8 cellular contexts compared by ENCODE assay signal in the genomic region with DNA sequence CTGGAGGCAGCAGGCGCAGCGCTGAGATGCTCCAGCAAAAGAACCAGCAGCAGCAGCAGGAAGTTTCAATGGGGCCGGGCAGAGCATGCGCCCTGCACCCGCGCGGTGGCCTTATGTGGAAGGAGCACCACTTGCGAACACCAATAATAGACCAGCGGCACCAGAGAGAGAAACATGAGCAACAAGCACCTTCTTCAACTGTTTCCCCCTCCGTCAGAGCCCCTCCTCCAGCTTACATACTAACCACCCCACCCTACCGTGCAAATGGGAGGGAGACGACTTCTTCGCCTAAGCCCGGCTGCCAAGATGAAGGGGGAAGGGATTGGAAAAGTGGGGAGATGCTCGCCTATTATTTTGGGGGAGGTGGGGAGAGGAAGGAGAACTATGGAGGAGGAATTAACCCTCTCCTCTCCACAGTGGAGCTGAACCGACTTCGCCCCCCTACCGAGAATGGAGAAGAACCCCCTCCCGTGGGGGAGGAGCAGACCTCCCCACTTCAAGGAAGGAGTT. TPM values are rescaled to one million over a fixed set of nuclear protein-coding genes. Genes with fewer than 3 reads are reported as not detected.
DNase-seq lines count a peak whose midpoint lies in the region; ATAC-seq and TF ChIP-seq lines count a peak whose summit lies in the region.

No MANE protein-coding gene starts in this region.

- POLR2A ChIA-PET in PC-9 (lab: Charles Lee; ENCODE audit: unreplicated experiment), result interaction anchor here (0.6 to 0.7 kb wide), 3 partner anchors 59 to 800 kb away, joined by 3 to 8 read pairs (median 4); no protein-coding TSS in a partner anchor

- 0% methylated on average over 19 of the region's 19 CpGs for WGBS in esophagus muscularis mucosa

- H3K4me1 Mint-ChIP-seq in activated T-cell treated with anti-CD3 and anti-CD28 coated beads, Interleukin-2, amount 50 U/mL, for 4 hours (ENCODE audit: low read depth), result peaks cover 46% of the 10 kb centered on the region

- H3K4me1 ChIP-seq in PC-9 (replicated peaks; ENCODE audit: insufficient read depth) (peaks cover 38% of the 10 kb centered on the region), esophagus muscularis mucosa (peaks cover 57 to 64% (median 63%) of the 10 kb centered on the region in 4 donors), muscle layer of duodenum (ENCODE audit: control insufficient read depth in 1 of 2, insufficient read depth in 2 of 2, low read length in 2 of 2) (peaks cover 4 to 42% of the 10 kb centered on the region in 2 donors)

- H2AFZ ChIP-seq in PC-9, result peak overlapping the region; percentile 95

- H3K79me2 ChIP-seq in PC-9 (ENCODE audit: low read depth), result peaks cover 59% of the 10 kb centered on the region

- no peak for TF ChIP-seq EP300 in esophagus muscularis mucosa (IDR thresholded peaks at IDR 0.05)

- TF ChIP-seq POLR2A in esophagus muscularis mucosa (IDR thresholded peaks at IDR 0.05; ENCODE audit: low read depth), result no peak

- H3K36me3 Mint-ChIP-seq in activated T-cell treated with anti-CD3 and anti-CD28 coated beads, Interleukin-2, amount 50 U/mL, for 4 hours (ENCODE audit: insufficient read depth), result peaks cover 7% of the 10 kb centered on the region

- H3K4me2 ChIP-seq in PC-9, result peak overlapping the region; percentile 99

- no peak for TF ChIP-seq CTCF in PC-9 (conservative IDR thresholded peaks at IDR 0.05)
- peak in 2 of 3 experiments; percentile 28 to 44 for TF ChIP-seq CTCF in esophagus muscularis mucosa (IDR thresholded peaks at IDR 0.05)

- DNase-seq in DMS53 (lab: John Stamatoyannopoulos, UW) (peak; percentile 97), KG1 (lab: John Stamatoyannopoulos, UW) (peak; percentile 86), PC-9 (peak; percentile 84 to 85), esophagus muscularis mucosa (ENCODE audit: extremely low spot score) (peak; percentile 96)
- peak; percentile 77 for DNase-seq in activated T-cell treated with anti-CD3 and anti-CD28 coated beads, Interleukin-2, amount 50 U/mL, for 4 hours
- DNase-seq in stimulated activated CD8-positive, alpha-beta memory T cell treated with anti-CD3 and anti-CD28 coated beads, Interleukin-7, amount 100 ng/mL, for 1 hour (ENCODE audit: low read depth in 2 of 2), result peak; percentile 65 to 71

- H3K9me3 ChIP-seq in PC-9 (ENCODE audit: insufficient read depth, low read depth), result peaks cover 12% of the 10 kb centered on the region; the same call in 1 of the 2 replicates
- H3K9me3 ChIP-seq in esophagus muscularis mucosa, result peaks cover 0 to 5% (median 0%) of the 10 kb centered on the region in 4 donors
- peaks cover 2 to 4% of the 10 kb centered on the region in 2 donors for H3K9me3 ChIP-seq in muscle layer of duodenum (ENCODE audit: control insufficient read depth in 1 of 2, low read length in 2 of 2)

- H3K4me3 ChIP-seq in PC-9 (peak overlapping the region; percentile 89), esophagus muscularis mucosa (peak overlapping the region; percentile 87 to 100 (median 98)), muscle layer of duodenum (ENCODE audit: low read depth in 1 of 2, low read length in 2 of 2) (peak overlapping the region; percentile 99)

- peak; percentile 58 for ATAC-seq in GM21723 (IDR thresholded peaks at IDR 0.05; ENCODE audit: unreplicated experiment)
- peak; percentile 65 to 69 for ATAC-seq in activated T-cell treated with anti-CD3 and anti-CD28 coated beads, Interleukin-2, amount 50 U/mL, for 4 hours

- no TSS peak for BruUV-seq in PC-9 (replicated peaks; lab: Mats Ljungman, UMichigan)

- peak overlapping the region; percentile 55 for H3K27ac ChIP-seq in PC-9
- peak overlapping the region; percentile 94 to 99 (median 98) for H3K27ac ChIP-seq in esophagus muscularis mucosa (replicated peaks in 1 of 4)
- H3K27ac ChIP-seq in muscle layer of duodenum (ENCODE audit: low read length), result peak overlapping the region; percentile 94

- peaks cover 46% of the 10 kb centered on the region for H4K20me1 ChIP-seq in PC-9 (ENCODE audit: insufficient read depth)

- H3K9me2 ChIP-seq in PC-9 (ENCODE audit: insufficient read depth), result no peaks in the 10 kb centered on the region

- peaks cover 4% of the 10 kb centered on the region for H3K9me3 Mint-ChIP-seq in activated T-cell treated with anti-CD3 and anti-CD28 coated beads, Interleukin-2, amount 50 U/mL, for 4 hours

- no peaks in the 10 kb centered on the region for H3K27me3 Mint-ChIP-seq in activated T-cell treated with anti-CD3 and anti-CD28 coated beads, Interleukin-2, amount 50 U/mL, for 4 hours (ENCODE audit: low read depth)

- H3F3A ChIP-seq in PC-9 (ENCODE audit: insufficient read depth, low read depth), result peaks cover 14% of the 10 kb centered on the region

- peak overlapping the region; percentile 100 for H3K4me3 Mint-ChIP-seq in activated T-cell treated with anti-CD3 and anti-CD28 coated beads, Interleukin-2, amount 50 U/mL, for 4 hours

- H3K27me3 ChIP-seq in PC-9 (ENCODE audit: insufficient read depth, low read depth) (no peaks in the 10 kb centered on the region), esophagus muscularis mucosa (no peaks in the 10 kb centered on the region), muscle layer of duodenum (ENCODE audit: low read depth, low read length) (no peaks in the 10 kb centered on the region)

- CTCF ChIA-PET in PC-9 (lab: Charles Lee), result interaction anchor here (0.6 to 1.5 kb wide), 2 partner anchors 13 to 176 kb away, joined by 3 to 5 read pairs; no protein-coding TSS in a partner anchor

- intact Hi-C loops in PC-9 (cut with micrococcal nuclease; ENCODE audit: unreplicated experiment), result no loop called here
- intact Hi-C loops in esophagus muscularis mucosa (cut with DNase I), result no loop called here

- H3K36me3 ChIP-seq in PC-9 (ENCODE audit: low read depth), result peaks cover 34% of the 10 kb centered on the region
- no peaks in the 10 kb centered on the region for H3K36me3 ChIP-seq in esophagus muscularis mucosa
- H3K36me3 ChIP-seq in muscle layer of duodenum (ENCODE audit: control insufficient read depth in 1 of 2, insufficient read depth in 2 of 2, low read length in 2 of 2), result peaks cover 0 to 9% of the 10 kb centered on the region in 2 donors

RNA-seq across cellular contexts. Expression of gene RSF1, which starts 1.1 kb away (rescaled TPM):
- total RNA-seq in PC-9 (2021) (110 and 124 TPM in 2 replicates), esophagus muscularis mucosa (10 to 100 TPM; 70.3 to 96.3 (median 73.1) TPM)
- total RNA-seq in activated T-cell treated with anti-CD3 and anti-CD28 coated beads, Interleukin-2, amount 50 U/mL, for 4 hours, result 10 to 100 TPM; 37.2 to 46.4 (median 43.3) TPM

RNA-seq across cellular contexts. Expression of gene AAMDC, which starts 1.5 kb away (rescaled TPM):
- 39.8 and 59.3 TPM in 2 replicates for total RNA-seq in PC-9 (2021)
- total RNA-seq in activated T-cell treated with anti-CD3 and anti-CD28 coated beads, Interleukin-2, amount 50 U/mL, for 4 hours, result 1 to 10 TPM; 1.8 to 2.4 (median 2.2) TPM
- total RNA-seq in esophagus muscularis mucosa, result 10 to 100 TPM; 39.0 to 73.7 (median 68.0) TPM

Comparison
In these comparisons a context has a peak if more than half of its experiments do, and no peak if none do; other contexts are left out.
1. Peak in every context shown above with its lines: DNase-seq, ATAC-seq, H3K4me3 ChIP-seq and H3K27ac ChIP-seq.
2. RNA of gene AAMDC, which starts 1.5 kb away (total RNA-seq): 39.0 to 73.7 TPM in esophagus muscularis mucosa and 39.8 to 59.3 TPM in PC-9; 1.8 to 2.4 TPM in activated T-cell treated with anti-CD3 and anti-CD28 coated beads, Interleukin-2, amount 50 U/mL, for 4 hours; every median in the first group is over 10 times any median in the second.